In genomic region chr6:17589402-17590116, GRCh38 we compare ENCODE assay signal across 1 cellular context.
TF ChIP-seq lines count a peak whose summit lies in the region.

No MANE protein-coding gene starts in this region.

TF ChIP-seq in IMR-90, 13 proteins besides CTCF, POLR2A, EP300 and RAD21:
- no peak for TF ChIP-seq SMC3 (IDR thresholded peaks at IDR 0.05; ENCODE audit: low read depth, low read length)
- peak; percentile 70 for TF ChIP-seq RCOR1 (IDR thresholded peaks at IDR 0.05; ENCODE audit: insufficient replicate concordance, low read length)
- no peak for TF ChIP-seq USF2 (IDR thresholded peaks at IDR 0.05; ENCODE audit: low read depth, low read length)
- no peak for TF ChIP-seq NFE2L2 (IDR thresholded peaks at IDR 0.05; ENCODE audit: low read depth, low read length)
- TF ChIP-seq MXI1 (IDR thresholded peaks at IDR 0.05; ENCODE audit: borderline replicate concordance, low read depth, low read length), result 0 out of 2 replicates have a peak, but pooled peaks have one; percentile 20
- peak; percentile 62 for TF ChIP-seq FOS (IDR thresholded peaks at IDR 0.05; ENCODE audit: low read depth, low read length)
- no peak for TF ChIP-seq RFX5 (IDR thresholded peaks at IDR 0.05; ENCODE audit: low read depth, low read length)
- TF ChIP-seq BHLHE40 (IDR thresholded peaks at IDR 0.05; ENCODE audit: low read depth, low read length), result 0 out of 2 replicates have a peak, but pooled peaks have one; percentile 29
- TF ChIP-seq MAFK (IDR thresholded peaks at IDR 0.05; ENCODE audit: low read depth, low read length), result 0 out of 2 replicates have a peak, but pooled peaks have one; percentile 9
- no peak for TF ChIP-seq ELK1 (IDR thresholded peaks at IDR 0.05; ENCODE audit: borderline replicate concordance, low read depth, low read length)
